In the genomic region with DNA sequence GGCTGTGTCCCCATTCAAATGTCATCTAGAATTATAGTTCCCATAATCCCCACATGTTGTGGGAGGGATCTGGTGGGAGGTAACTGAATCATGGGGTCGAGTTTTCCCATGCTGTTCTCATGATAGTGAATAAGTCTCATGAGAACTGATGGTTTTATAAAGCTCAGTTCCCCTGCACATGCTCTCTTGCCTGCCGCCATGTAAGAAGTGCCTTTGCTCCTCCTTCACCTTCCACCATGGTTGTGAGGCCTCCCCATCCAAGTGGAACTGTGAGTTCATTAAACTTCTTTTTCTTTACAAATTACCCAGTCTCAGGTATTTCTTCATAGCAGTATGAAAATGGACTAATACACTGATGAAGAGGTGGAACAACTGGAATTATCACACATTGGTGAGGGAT, we compare ENCODE assay signal across 6 cellular contexts. TPM values are rescaled to one million over a fixed set of nuclear protein-coding genes. Genes with fewer than 3 reads are reported as not detected.
"Had no signal": no experiment of that assay in that cellular context is flagged by ENCODE, and none has a peak within 500 bp of the region (broad histone marks: within the 10 kb centered on the region; RNA-seq: fewer than 3 reads in every experiment).

No MANE protein-coding gene starts in this region.

RNA-seq across cellular contexts. Expression of a gene that starts 55.9 kb away (rescaled TPM):
- total RNA-seq: activated B cell treated with CpG ODN at 0.5 μM for 24 hours; activated CD4-positive, alpha-beta memory T cell treated with anti-CD3 and anti-CD28 coated beads for 36 hours; activated CD4-positive, alpha-beta T cell treated with anti-CD3 and anti-CD28 coated beads for 36 hours; activated CD4-positive, alpha-beta T cell treated with anti-CD3 and anti-CD28 coated beads, Interleukin-2, amount 10 ng/mL, durations not matched to agents 24 days and 14 days; activated CD4-positive, alpha-beta T cell treated with anti-CD3 and anti-CD28 coated beads, Interleukin-2, amount 10 ng/mL, durations not matched to agents 7 days and 5 days; activated CD8-positive, alpha-beta T cell treated with anti-CD3 and anti-CD28 coated beads, Interleukin-2, amount 10 ng/mL, durations not matched to agents 7 days and 5 days had no signal
